ENCODE assay signal across 34 cellular contexts in the genomic region with DNA sequence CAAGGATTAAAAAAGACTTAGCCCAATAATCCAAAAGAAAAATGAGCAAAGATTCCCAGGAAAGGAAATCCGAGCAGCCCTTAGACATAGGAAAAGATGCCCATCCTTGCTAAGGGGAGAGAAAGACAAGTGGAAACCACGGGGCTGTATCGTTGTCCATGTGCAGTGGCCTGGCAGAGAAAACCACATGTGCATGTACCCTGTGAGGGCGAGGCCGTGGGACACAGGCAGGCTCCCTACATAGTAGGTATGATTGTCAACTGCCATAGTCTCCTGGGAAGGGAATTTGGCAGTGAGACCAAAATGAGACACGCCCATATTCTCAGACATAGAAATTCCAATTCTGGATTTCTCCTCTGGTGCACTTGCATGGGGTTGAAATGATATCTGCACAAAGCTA.
"Had no signal": no experiment of that assay in that cellular context is flagged by ENCODE, and none has a peak within 500 bp of the region (broad histone marks: within the 10 kb centered on the region; RNA-seq: fewer than 3 reads in every experiment).

No MANE protein-coding gene starts in this region.

- DNase-seq: activated CD4-positive, alpha-beta memory T cell treated with anti-CD3 and anti-CD28 coated beads, Interleukin-2, amount 10 ng/mL, durations not matched to agents 7 days and 5 days; activated CD4-positive, alpha-beta T cell treated with anti-CD3 and anti-CD28 coated beads for 1 hour; activated CD4-positive, alpha-beta T cell treated with anti-CD3 and anti-CD28 coated beads, Interleukin-2, amount 10 ng/mL, durations not matched to agents 7 days and 5 days; activated CD8-positive, alpha-beta memory T cell treated with anti-CD3 and anti-CD28 coated beads, Interleukin-2, amount 50 U/mL, for 48 hours; activated gamma-delta T cell; activated naive CD4-positive, alpha-beta T cell treated with anti-CD3 and anti-CD28 coated beads, Interleukin-2, amount 10 ng/mL, durations not matched to agents 7 days and 5 days; activated naive CD8-positive, alpha-beta T cell treated with anti-CD3 and anti-CD28 coated beads, Interleukin-2, amount 10 ng/mL, durations not matched to agents 7 days and 5 days; activated T-cell treated with anti-CD3 and anti-CD28 coated beads, Interleukin-2, amount 50 U/mL, for 24 hours; dorsolateral prefrontal cortex; effector memory CD8-positive, alpha-beta T cell; erythroblast; head of caudate nucleus; hippocampal formation; immature natural killer cell; kidney; left colon; mammary epithelial cell; naive thymus-derived CD4-positive, alpha-beta T cell; right lobe of liver; small intestine; stimulated activated CD4-positive, alpha-beta T cell treated with anti-CD3 and anti-CD28 coated beads, Interleukin-4, amount 100 ng/mL, for 4 hours; stimulated activated CD8-positive, alpha-beta memory T cell treated with anti-CD3 and anti-CD28 coated beads, Interleukin-4, amount 100 ng/mL, for 48 hours; stimulated activated naive CD8-positive, alpha-beta T cell treated with anti-CD3 and anti-CD28 coated beads, Interleukin-15, amount 100 ng/mL, for 72 hours; substantia nigra; T-helper 2 cell; uterus had no signal

- ATAC-seq: effector memory CD8-positive, alpha-beta T cell; gastroesophageal sphincter; left colon; naive thymus-derived CD4-positive, alpha-beta T cell; right lobe of liver; stimulated activated memory B cell treated with anti-CD40 and anti-IgM and Interleukin-4, amounts not matched to agents 10 μg/mL and 1 μg/mL and 100 μg/mL, for 72 hours; stimulated activated naive CD8-positive, alpha-beta T cell treated with anti-CD3 and anti-CD28 coated beads, Interleukin-15, amount 100 ng/mL, for 72 hours had no signal

- H3K36me3 ChIP-seq: ascending aorta, gastroesophageal sphincter, right lobe of liver, uterus had no signal

- H3K27me3 ChIP-seq: ascending aorta, dorsolateral prefrontal cortex, gastroesophageal sphincter, right lobe of liver, uterus had no signal

- H3K4me1 ChIP-seq: ascending aorta, gastroesophageal sphincter, right lobe of liver, uterus had no signal

- H3K27me3 Mint-ChIP-seq: activated CD4-positive, alpha-beta memory T cell treated with anti-CD3 and anti-CD28 coated beads, Interleukin-2, amount 10 ng/mL, durations not matched to agents 7 days and 5 days; activated CD4-positive, alpha-beta T cell treated with anti-CD3 and anti-CD28 coated beads, Interleukin-2, amount 10 ng/mL, durations not matched to agents 7 days and 5 days; activated naive CD4-positive, alpha-beta T cell treated with anti-CD3 and anti-CD28 coated beads, Interleukin-2, amount 10 ng/mL, durations not matched to agents 7 days and 5 days; brain; stimulated activated memory B cell treated with anti-CD40 and anti-IgM and Interleukin-4, amounts not matched to agents 10 μg/mL and 1 μg/mL and 100 μg/mL, for 72 hours; stimulated activated naive CD8-positive, alpha-beta T cell treated with anti-CD3 and anti-CD28 coated beads, Interleukin-15, amount 100 ng/mL, for 72 hours; type B pancreatic cell had no signal

- H3K4me1 Mint-ChIP-seq: activated CD4-positive, alpha-beta memory T cell treated with anti-CD3 and anti-CD28 coated beads, Interleukin-2, amount 10 ng/mL, durations not matched to agents 7 days and 5 days; activated CD4-positive, alpha-beta T cell treated with anti-CD3 and anti-CD28 coated beads, Interleukin-2, amount 10 ng/mL, durations not matched to agents 7 days and 5 days; activated naive CD4-positive, alpha-beta T cell treated with anti-CD3 and anti-CD28 coated beads, Interleukin-2, amount 10 ng/mL, durations not matched to agents 7 days and 5 days; activated naive CD8-positive, alpha-beta T cell treated with anti-CD3 and anti-CD28 coated beads, Interleukin-2, amount 10 ng/mL, durations not matched to agents 7 days and 5 days; immature natural killer cell; mesothelial cell of epicardium; naive thymus-derived CD4-positive, alpha-beta T cell; stimulated activated memory B cell treated with anti-CD40 and anti-IgM and Interleukin-4, amounts not matched to agents 10 μg/mL and 1 μg/mL and 100 μg/mL, for 72 hours; stimulated activated naive CD8-positive, alpha-beta T cell treated with anti-CD3 and anti-CD28 coated beads, Interleukin-15, amount 100 ng/mL, for 72 hours had no signal

- H3K27ac Mint-ChIP-seq: activated CD4-positive, alpha-beta memory T cell treated with anti-CD3 and anti-CD28 coated beads, Interleukin-2, amount 10 ng/mL, durations not matched to agents 7 days and 5 days; activated CD4-positive, alpha-beta T cell treated with anti-CD3 and anti-CD28 coated beads, Interleukin-2, amount 10 ng/mL, durations not matched to agents 7 days and 5 days; activated naive CD4-positive, alpha-beta T cell treated with anti-CD3 and anti-CD28 coated beads, Interleukin-2, amount 10 ng/mL, durations not matched to agents 7 days and 5 days; activated naive CD8-positive, alpha-beta T cell treated with anti-CD3 and anti-CD28 coated beads, Interleukin-2, amount 10 ng/mL, durations not matched to agents 7 days and 5 days; activated T-cell treated with anti-CD3 and anti-CD28 coated beads, Interleukin-2, amount 50 U/mL, for 24 hours; effector memory CD8-positive, alpha-beta T cell; mesothelial cell of epicardium; naive thymus-derived CD4-positive, alpha-beta T cell; stimulated activated memory B cell treated with anti-CD40 and anti-IgM and Interleukin-4, amounts not matched to agents 10 μg/mL and 1 μg/mL and 100 μg/mL, for 72 hours; type B pancreatic cell had no signal

- H3K9me3 Mint-ChIP-seq: activated CD4-positive, alpha-beta memory T cell treated with anti-CD3 and anti-CD28 coated beads, Interleukin-2, amount 10 ng/mL, durations not matched to agents 7 days and 5 days; activated CD4-positive, alpha-beta T cell treated with anti-CD3 and anti-CD28 coated beads, Interleukin-2, amount 10 ng/mL, durations not matched to agents 7 days and 5 days; effector memory CD8-positive, alpha-beta T cell; immature natural killer cell; type B pancreatic cell had no signal

- H3K9me3 ChIP-seq: ascending aorta, right lobe of liver, uterus had no signal

- H3K27ac ChIP-seq: ascending aorta, coronary artery, dorsolateral prefrontal cortex, gastroesophageal sphincter, right lobe of liver, uterus had no signal

- H3K36me3 Mint-ChIP-seq: activated naive CD4-positive, alpha-beta T cell treated with anti-CD3 and anti-CD28 coated beads, Interleukin-2, amount 10 ng/mL, durations not matched to agents 7 days and 5 days; activated naive CD8-positive, alpha-beta T cell treated with anti-CD3 and anti-CD28 coated beads, Interleukin-2, amount 10 ng/mL, durations not matched to agents 7 days and 5 days; brain; mesothelial cell of epicardium; stimulated activated memory B cell treated with anti-CD40 and anti-IgM and Interleukin-4, amounts not matched to agents 10 μg/mL and 1 μg/mL and 100 μg/mL, for 72 hours; type B pancreatic cell had no signal

- H3K4me3 Mint-ChIP-seq: activated CD4-positive, alpha-beta memory T cell treated with anti-CD3 and anti-CD28 coated beads, Interleukin-2, amount 10 ng/mL, durations not matched to agents 7 days and 5 days; activated CD4-positive, alpha-beta T cell treated with anti-CD3 and anti-CD28 coated beads, Interleukin-2, amount 10 ng/mL, durations not matched to agents 7 days and 5 days; activated naive CD4-positive, alpha-beta T cell treated with anti-CD3 and anti-CD28 coated beads, Interleukin-2, amount 10 ng/mL, durations not matched to agents 7 days and 5 days; activated naive CD8-positive, alpha-beta T cell treated with anti-CD3 and anti-CD28 coated beads, Interleukin-2, amount 10 ng/mL, durations not matched to agents 7 days and 5 days; activated T-cell treated with anti-CD3 and anti-CD28 coated beads, Interleukin-2, amount 50 U/mL, for 24 hours; brain; effector memory CD8-positive, alpha-beta T cell; immature natural killer cell; mesothelial cell of epicardium; naive thymus-derived CD4-positive, alpha-beta T cell; neural crest cell; stimulated activated memory B cell treated with anti-CD40 and anti-IgM and Interleukin-4, amounts not matched to agents 10 μg/mL and 1 μg/mL and 100 μg/mL, for 72 hours; stimulated activated naive CD8-positive, alpha-beta T cell treated with anti-CD3 and anti-CD28 coated beads, Interleukin-15, amount 100 ng/mL, for 72 hours; type B pancreatic cell had no signal

- H3K4me3 ChIP-seq: ascending aorta, coronary artery, dorsolateral prefrontal cortex, gastroesophageal sphincter, right lobe of liver, uterus had no signal
